Comparison of ENCODE assay signal across 19 cellular contexts in genomic region chr2:197914778-197915177, GRCh38.
"Had no signal": no experiment of that assay in that cellular context is flagged by ENCODE, and none has a peak within 500 bp of the region (broad histone marks: within the 10 kb centered on the region; RNA-seq: fewer than 3 reads in every experiment).

No MANE protein-coding gene starts in this region.

- H3K27me3 ChIP-seq: ovary, right lobe of liver, tibial artery had no signal

- ATAC-seq: activated CD8-positive, alpha-beta T cell treated with anti-CD3 and anti-CD28 coated beads, Interleukin-2, amount 10 ng/mL, durations not matched to agents 7 days and 5 days; esophagus mucosa; natural killer cell treated with Interleukin-12 subunit alpha and Interleukin-12 subunit beta and Interleukin-15 and Interleukin-18, amount 100 ng/mL, for 72 hours; right lobe of liver; stimulated activated effector memory CD8-positive, alpha-beta T cell treated with anti-CD3 and anti-CD28 coated beads, Interleukin-12 subunit alpha, Interleukin-12 subunit beta, amount 100 ng/mL, for 72 hours; stimulated activated naive CD8-positive, alpha-beta T cell treated with anti-CD3 and anti-CD28 coated beads, Interleukin-15, amount 100 ng/mL, for 72 hours had no signal

- DNase-seq: activated CD4-positive, alpha-beta T cell treated with anti-CD3 and anti-CD28 coated beads for 1 hour; activated CD4-positive, alpha-beta T cell treated with anti-CD3 and anti-CD28 coated beads, Interleukin-2, amount 50 U/mL, for 1 hour; activated CD8-positive, alpha-beta T cell treated with anti-CD3 and anti-CD28 coated beads, Interleukin-2, amount 10 ng/mL, durations not matched to agents 7 days and 5 days; activated gamma-delta T cell treated with Interleukin-2 at 50 U/mL for 16 hours; amygdala; central memory CD4-positive, alpha-beta T cell; dermis blood vessel endothelial cell; effector CD8-positive, alpha-beta T cell; ovary; right lobe of liver; small intestine; stimulated activated CD4-positive, alpha-beta T cell treated with anti-CD3 and anti-CD28 coated beads, Interleukin-2, amount 100 ng/mL, for 24 hours; stimulated activated naive CD8-positive, alpha-beta T cell treated with anti-CD3 and anti-CD28 coated beads, Interleukin-15, amount 100 ng/mL, for 72 hours; T-helper 1 cell; tibial artery; WERI-Rb-1 had no signal

- H3K4me1 ChIP-seq: right lobe of liver had no signal

- H3K4me3 ChIP-seq: ovary, right lobe of liver, tibial artery had no signal

- H3K36me3 ChIP-seq: ovary, right lobe of liver, tibial artery, WERI-Rb-1 had no signal

- H3K27ac ChIP-seq: ovary, right lobe of liver, WERI-Rb-1 had no signal

- H3K9me3 ChIP-seq: ovary, right lobe of liver, tibial artery had no signal
